Comparison of ENCODE assay signal across 3 cellular contexts in genomic region chr4:88750369-88750768, GRCh38.
"Had no signal": no experiment of that assay in that cellular context is flagged by ENCODE, and none has a peak within 500 bp of the region (broad histone marks: within the 10 kb centered on the region; RNA-seq: fewer than 3 reads in every experiment).

No MANE protein-coding gene starts in this region.

- DNase-seq: GDM1, GF-D8 had no signal

- H3K4me3 ChIP-seq: GM12878 had no signal

- ATAC-seq: GM12878 had no signal
